ENCODE assay signal across 7 cellular contexts in the genomic region with DNA sequence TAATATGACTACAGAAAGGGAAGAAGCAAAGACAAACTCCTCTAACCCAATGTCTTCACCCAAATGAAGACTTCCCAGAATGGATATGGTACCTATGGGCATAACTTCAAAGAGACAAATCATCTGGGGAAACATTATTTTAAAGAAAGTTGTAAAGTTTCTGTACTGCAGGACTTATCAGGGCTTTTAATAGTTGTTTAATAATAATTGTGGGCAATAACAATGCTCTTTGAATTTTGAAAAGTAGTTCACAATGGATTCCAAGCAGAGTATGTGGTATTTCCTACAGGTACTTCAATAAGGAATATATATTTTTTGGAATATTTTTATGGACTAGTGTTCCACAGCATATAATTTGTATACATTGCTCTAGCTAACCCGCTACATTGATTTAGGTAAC.
"Had no signal": no experiment of that assay in that cellular context is flagged by ENCODE, and none has a peak within 500 bp of the region (broad histone marks: within the 10 kb centered on the region; RNA-seq: fewer than 3 reads in every experiment).

No MANE protein-coding gene starts in this region.

- ATAC-seq: HepG2 had no signal

- FAIRE-seq: HepG2, HTR-8/SVneo had no signal

- H3K9ac ChIP-seq: KMS-11 had no signal

- H3K4me2 ChIP-seq: KMS-11 had no signal

- DNase-seq: IMR-90, KBM-7, KG1 had no signal

- H3K27ac ChIP-seq: HL-60, KMS-11 had no signal
